In the genomic region with DNA sequence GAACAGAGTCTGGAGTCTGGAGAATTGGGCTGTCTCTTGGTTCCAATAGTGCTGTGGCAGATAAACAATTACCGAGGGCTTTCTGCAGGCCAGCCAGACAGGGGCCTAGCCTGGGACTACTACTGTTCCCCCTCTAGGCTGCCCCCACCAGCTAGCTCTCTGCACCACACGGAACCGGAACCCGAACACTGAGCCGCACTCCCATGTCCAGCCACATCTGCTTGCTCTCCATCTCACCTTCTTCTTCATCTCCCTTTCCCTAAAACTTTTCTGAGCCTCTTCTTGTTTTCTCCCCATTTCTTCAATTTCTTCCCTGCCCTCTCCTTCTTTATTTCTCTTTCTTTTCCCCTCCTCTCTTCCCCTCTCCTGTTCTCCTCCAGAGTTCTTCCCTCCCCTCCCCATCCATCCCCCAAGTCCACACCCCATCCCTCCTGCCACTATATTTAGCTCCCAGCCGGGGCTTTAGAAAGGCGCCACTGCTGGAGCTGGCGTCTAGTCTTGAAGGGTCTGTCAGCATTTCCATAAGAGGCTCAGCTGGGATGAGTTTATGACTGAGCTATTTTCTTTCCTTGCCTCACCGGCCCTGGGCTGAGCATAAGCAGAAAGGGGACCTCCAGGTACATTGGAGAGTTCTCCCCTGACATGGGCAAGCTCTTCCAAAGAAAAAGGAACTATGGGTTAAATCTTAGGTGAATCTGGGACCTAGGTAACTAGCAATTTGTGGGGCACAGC, we compare ENCODE assay signal across 13 cellular contexts. TPM values are rescaled to one million over a fixed set of nuclear protein-coding genes. Genes with fewer than 3 reads are reported as not detected.
A peak's percentile ranks its signal among the peaks of the same experiment; 100 is the strongest.
DNase-seq lines count a peak whose midpoint lies in the region; ATAC-seq and TF ChIP-seq lines count a peak whose summit lies in the region.
"Had no signal": no experiment of that assay in that cellular context is flagged by ENCODE, and none has a peak within 500 bp of the region (broad histone marks: within the 10 kb centered on the region; RNA-seq: fewer than 3 reads in every experiment).

No MANE protein-coding gene starts in this region.

- DNase-seq in Right ventricle myocardium superior = no peak
- DNase-seq in Right ventricle myocardium inferior (ENCODE audit: missing footprints) = no peak
- peak; percentile 43 for DNase-seq in SJCRH30
- peak; percentile 79 for DNase-seq in islet precursor cell
- no peak for DNase-seq in tibial artery
- DNase-seq in Calu3 = no peak
- no peak for DNase-seq in NCI-H1092 treated with DMSO at 0.1 percent for 48 hours (lab: John Stamatoyannopoulos, UW)
- DNase-seq: ACHN; activated T-cell treated with anti-CD3 and anti-CD28 coated beads, Interleukin-2, amount 50 U/mL, for 4 hours; amniotic stem cell; gastrocnemius medialis; NCI-H2029 had no signal

- no peak for TF ChIP-seq CTCF in tibial artery (IDR thresholded peaks at IDR 0.05)
- TF ChIP-seq CTCF in Calu3 (IDR thresholded peaks at IDR 0.05; ENCODE audit: unreplicated experiment) = no peak

- no TSS peak for BruUV-seq in Calu3 (replicated peaks; lab: Mats Ljungman, UMichigan)

- H3K4me3 Mint-ChIP-seq in Calu3 (ENCODE audit: low read depth, unreplicated experiment) = no peak overlapping the region
- H3K4me3 Mint-ChIP-seq: activated T-cell treated with anti-CD3 and anti-CD28 coated beads, Interleukin-2, amount 50 U/mL, for 4 hours had no signal

- H3K9me3 ChIP-seq in SJCRH30 (replicated peaks) (no peaks in the 10 kb centered on the region), tibial artery (no peaks in the 10 kb centered on the region)
- H3K9me3 ChIP-seq: gastrocnemius medialis had no signal

- H3K27ac Mint-ChIP-seq in Calu3 (ENCODE audit: unreplicated experiment) = no peak overlapping the region

- ATAC-seq in Right ventricle myocardium superior (ENCODE audit: poor library complexity) (peak; percentile 27), Right ventricle myocardium inferior (no peak), HG02642 (IDR thresholded peaks at IDR 0.05; ENCODE audit: poor library complexity, unreplicated experiment) (no peak)
- ATAC-seq: activated T-cell treated with anti-CD3 and anti-CD28 coated beads, Interleukin-2, amount 50 U/mL, for 4 hours; gastrocnemius medialis had no signal

- H3K27me3 Mint-ChIP-seq in Calu3 (ENCODE audit: unreplicated experiment) = peaks cover 69% of the 10 kb centered on the region

- H3K4me3 ChIP-seq in SJCRH30 (no peak overlapping the region), tibial artery (no peak overlapping the region)
- H3K4me3 ChIP-seq: gastrocnemius medialis had no signal

- H3K27me3 ChIP-seq in SJCRH30 = no peaks in the 10 kb centered on the region
- no peaks in the 10 kb centered on the region for H3K27me3 ChIP-seq in tibial artery
- H3K27me3 ChIP-seq: gastrocnemius medialis had no signal

- H3K4me1 ChIP-seq in SJCRH30 (peaks cover 13% of the 10 kb centered on the region; the same call in 1 of the 2 replicates), tibial artery (peaks cover 0 to 23% (median 13%) of the 10 kb centered on the region in 4 donors)
- H3K4me1 ChIP-seq: gastrocnemius medialis had no signal

- intact Hi-C loops in Right ventricle myocardium superior (cut with DNase I) = no loop called here
- intact Hi-C loops in Right ventricle myocardium inferior (cut with DNase I) = no loop called here
- intact Hi-C loops in tibial artery (cut with DNase I; ENCODE audit: low total_unique reads) = no loop called here
- intact Hi-C loops in Calu3 (cut with micrococcal nuclease; ENCODE audit: unreplicated experiment) = no loop called here

- H3K27ac ChIP-seq in SJCRH30 (no peak overlapping the region; the same call in 1 of the 2 replicates), tibial artery (peak overlapping the region; percentile 31 to 33)
- H3K27ac ChIP-seq: gastrocnemius medialis had no signal

- peaks cover under 1% of the 10 kb centered on the region for H3K4me1 Mint-ChIP-seq in Calu3 (ENCODE audit: low read depth, unreplicated experiment)

- H3K9me3 Mint-ChIP-seq in Calu3 (ENCODE audit: low read depth, unreplicated experiment) = no peaks in the 10 kb centered on the region
- H3K9me3 Mint-ChIP-seq: activated T-cell treated with anti-CD3 and anti-CD28 coated beads, Interleukin-2, amount 50 U/mL, for 4 hours had no signal

- H3K36me3 ChIP-seq in SJCRH30 = no peaks in the 10 kb centered on the region
- no peaks in the 10 kb centered on the region for H3K36me3 ChIP-seq in tibial artery
- H3K36me3 ChIP-seq: gastrocnemius medialis had no signal

- H3K36me3 Mint-ChIP-seq in Calu3 (ENCODE audit: insufficient read depth, unreplicated experiment) = no peaks in the 10 kb centered on the region

- CTCF ChIA-PET in Calu3 (lab: Charles Lee) = interaction anchor here (0.7 to 0.8 kb wide), 4 partner anchors 20 to 1257 kb away, joined by 3 to 7 read pairs (median 6); no protein-coding TSS in a partner anchor

RNA-seq across cellular contexts. Expression of a gene that starts 25.7 kb away (rescaled TPM):
- total RNA-seq in Right ventricle myocardium superior (62.9 TPM), Right ventricle myocardium inferior (87.1 TPM), Calu3 (2022) (1.9 and 3.9 TPM in 2 replicates)
- 42.5 and 44.4 TPM in 2 replicates for total RNA-seq in SJCRH30 (2014; rRNA removed; shearing (Covaris generic))

Comparison
In these comparisons a context has a peak if more than half of its experiments do, and no peak if none do; other contexts are left out.
1. DNase-seq: peak in SJCRH30 (2 of 2) and islet precursor cell (single experiment); none in Right ventricle myocardium superior (single experiment), Right ventricle myocardium inferior (single experiment), tibial artery (0 of 2), Calu3 (single experiment) and NCI-H1092 treated with DMSO at 0.1 percent for 48 hours (single experiment).